8 cellular contexts compared by ENCODE assay signal in genomic region chr4:22500831-22501714, GRCh38. TPM values are rescaled to one million over a fixed set of nuclear protein-coding genes. Genes with fewer than 3 reads are reported as not detected.
DNase-seq lines count a peak whose midpoint lies in the region; ATAC-seq and TF ChIP-seq lines count a peak whose summit lies in the region.

No MANE protein-coding gene starts in this region.

- H3K36me3 ChIP-seq in brain microvascular endothelial cell (replicated peaks) = no peaks in the 10 kb centered on the region

- TF ChIP-seq CTCF in brain microvascular endothelial cell (IDR thresholded peaks at IDR 0.05; ENCODE audit: low read depth, low read length, missing control alignments) (no peak), progenitor cell of endocrine pancreas (IDR thresholded peaks at IDR 0.05; ENCODE audit: unreplicated experiment) (no peak)

- H3K4me1 Mint-ChIP-seq in progenitor cell of endocrine pancreas (ENCODE audit: low read depth) = peaks cover 26% of the 10 kb centered on the region

- H3K27me3 ChIP-seq in brain microvascular endothelial cell (replicated peaks) = no peaks in the 10 kb centered on the region

- in situ Hi-C loops in brain microvascular endothelial cell (cut with HindIII; ENCODE audit: low pct_ligation_motif_present, low sequenced_read_pairs) = no loop called here

- H3K4me3 ChIP-seq in brain microvascular endothelial cell (ENCODE audit: low read depth, low read length) = no peak overlapping the region

- no peak overlapping the region for H3K27ac ChIP-seq in brain microvascular endothelial cell

- peak overlapping the region; percentile 87 for H3K27ac Mint-ChIP-seq in progenitor cell of endocrine pancreas

- H3K4me3 Mint-ChIP-seq in progenitor cell of endocrine pancreas (ENCODE audit: low read depth) = no peak overlapping the region

- DNase-seq in EH (ENCODE audit: low read depth) = peak; percentile 53
- peak; percentile 29 for DNase-seq in HK-2 (ENCODE audit: unreplicated experiment)
- DNase-seq in brain microvascular endothelial cell = peak; percentile 66
- no peak for DNase-seq in progenitor cell of endocrine pancreas (ENCODE audit: low spot score, unreplicated experiment)
- DNase-seq in DMS53 (lab: John Stamatoyannopoulos, UW) = no peak

- H3K27me3 Mint-ChIP-seq in progenitor cell of endocrine pancreas = no peaks in the 10 kb centered on the region

- peaks cover 7% of the 10 kb centered on the region for H3K36me3 Mint-ChIP-seq in progenitor cell of endocrine pancreas (ENCODE audit: insufficient read depth)

- H3K9me3 Mint-ChIP-seq in progenitor cell of endocrine pancreas (ENCODE audit: low read depth) = peaks cover 3% of the 10 kb centered on the region

- ATAC-seq in GM19351 (IDR thresholded peaks at IDR 0.05; ENCODE audit: unreplicated experiment) (no peak), HG03097 (IDR thresholded peaks at IDR 0.05; ENCODE audit: low FRiP score, unreplicated experiment) (no peak), HG02759 (IDR thresholded peaks at IDR 0.05; ENCODE audit: unreplicated experiment) (no peak)

RNA-seq across cellular contexts. Expression of gene ADGRA3, which starts 14.8 kb away (rescaled TPM):
- total RNA-seq in progenitor cell of endocrine pancreas = 127 and 145 TPM in 2 replicates

Comparison
In these comparisons a context has a peak if more than half of its experiments do, and no peak if none do; other contexts are left out.
1. DNase-seq: peak in EH (single experiment), HK-2 (single experiment) and brain microvascular endothelial cell (single experiment); none in progenitor cell of endocrine pancreas (single experiment) and DMS53 (single experiment).